Comparison of ENCODE assay signal across 1 cellular context in genomic region chr5:175599210-175599609, GRCh38.
TF ChIP-seq lines count a peak whose summit lies in the region.

No MANE protein-coding gene starts in this region.

TF ChIP-seq in GM23338, 12 proteins besides CTCF, POLR2A, EP300 and RAD21 (continued from another document):
- TF ChIP-seq STAT1 (IDR thresholded peaks at IDR 0.05; ENCODE audit: unreplicated experiment) (no peak), ZNF462 (CRISPR knock-in tag; IDR thresholded peaks at IDR 0.05) (no peak), EZH2 (IDR thresholded peaks at IDR 0.05; ENCODE audit: low read depth, unreplicated experiment) (no peak), ZNF114 (CRISPR knock-in tag; IDR thresholded peaks at IDR 0.05) (no peak), REST (IDR thresholded peaks at IDR 0.05; ENCODE audit: unreplicated experiment) (no peak), EZH2phosphoT487 (IDR thresholded peaks at IDR 0.05; ENCODE audit: unreplicated experiment) (no peak), CREB1 (CRISPR knock-in tag; IDR thresholded peaks at IDR 0.05; ENCODE audit: low read depth) (no peak), ZNF331 (CRISPR knock-in tag; IDR thresholded peaks at IDR 0.05; ENCODE audit: low read depth) (no peak), JUNB (IDR thresholded peaks at IDR 0.05; ENCODE audit: unreplicated experiment) (no peak), POLR2AphosphoS5 (IDR thresholded peaks at IDR 0.05; ENCODE audit: low read depth) (no peak)
TF ChIP-seq in GM23338: peak in this region for 0.
